ENCODE assay signal across 18 cellular contexts in the genomic region with DNA sequence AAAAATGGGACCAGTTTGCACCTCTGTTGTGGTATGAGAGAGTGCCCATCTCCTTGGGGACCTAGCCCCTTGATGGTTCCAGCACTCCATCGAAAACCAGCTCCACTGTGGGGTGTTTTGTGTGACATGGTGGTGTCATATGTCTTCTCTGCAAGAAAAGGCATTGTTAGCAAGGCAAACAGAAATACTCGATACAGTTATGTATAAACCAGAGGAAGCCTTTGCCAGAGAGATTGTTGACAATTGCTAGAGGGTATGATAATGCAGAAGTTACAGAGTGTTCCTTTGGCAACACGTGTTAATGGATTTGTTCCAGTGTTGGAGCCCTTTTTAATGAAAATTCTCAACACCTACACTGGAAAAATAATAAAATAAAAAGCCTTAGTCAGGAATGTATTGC.
DNase-seq lines count a peak whose midpoint lies in the region; ATAC-seq and TF ChIP-seq lines count a peak whose summit lies in the region.
"Had no signal": no experiment of that assay in that cellular context is flagged by ENCODE, and none has a peak within 500 bp of the region (broad histone marks: within the 10 kb centered on the region; RNA-seq: fewer than 3 reads in every experiment).

No MANE protein-coding gene starts in this region.

- H3K4me2 ChIP-seq in Karpas-422 (ENCODE audit: low read depth, low read length, poor library complexity, severe bottlenecking) = peak overlapping the region; percentile 75
- peak overlapping the region; percentile 74 for H3K4me2 ChIP-seq in OCI-LY7 (ENCODE audit: low read length)
- H3K4me2 ChIP-seq in H9 (ENCODE audit: insufficient read depth, insufficient read length, low read length) = no peak overlapping the region

- H2AFZ ChIP-seq in Karpas-422 (ENCODE audit: low read length) = 0 out of 2 replicates have a peak overlapping the region, but pooled peaks have one; percentile 28
- H2AFZ ChIP-seq in OCI-LY7 (ENCODE audit: low read length) = peak overlapping the region; percentile 56; the same call in 1 of the 2 replicates
- H2AFZ ChIP-seq in H9 (ENCODE audit: low read length) = no peak overlapping the region

- H3K36me3 ChIP-seq in Karpas-422 (ENCODE audit: insufficient read depth, low read length) = peaks cover 21% of the 10 kb centered on the region; the same call in 1 of the 2 replicates
- H3K36me3 ChIP-seq in OCI-LY7 (ENCODE audit: insufficient read depth, low read length) = peaks cover 34% of the 10 kb centered on the region
- H3K36me3 ChIP-seq in right atrium auricular region = no peaks in the 10 kb centered on the region
- H3K36me3 ChIP-seq in naive thymus-derived CD4-positive, alpha-beta T cell (ENCODE audit: control insufficient read depth in 2 of 3, insufficient read depth in 3 of 3, low read length in 3 of 3) = no peaks in the 10 kb centered on the region

- DNase-seq in Karpas-422 = peak; percentile 59
- peak; percentile 50 for DNase-seq in OCI-LY7 (ENCODE audit: low spot score)
- DNase-seq in right atrium auricular region (ENCODE audit: low spot score) = no peak
- peak; percentile 51 for DNase-seq in pons (ENCODE audit: low spot score)
- no peak for DNase-seq in H9
- no peak for DNase-seq in activated T-cell treated with anti-CD3 and anti-CD28 coated beads, Interleukin-2, amount 50 U/mL, for 72 hours
- no peak for DNase-seq in naive thymus-derived CD4-positive, alpha-beta T cell
- DNase-seq: activated CD8-positive, alpha-beta T cell treated with anti-CD3 and anti-CD28 coated beads for 36 hours; DMS53; immature natural killer cell; NCI-H1048; NCI-H524; stimulated activated CD4-positive, alpha-beta T cell treated with anti-CD3 and anti-CD28 coated beads, Interleukin-15, amount 100 ng/mL, for 24 hours had no signal

- no peak overlapping the region for H2BK120ac ChIP-seq in H9 (ENCODE audit: low read depth, low read length, poor library complexity, severe bottlenecking)

- no peaks in the 10 kb centered on the region; the same call in 1 of the 2 replicates for H3K27me3 Mint-ChIP-seq in H9 (ENCODE audit: low read depth)
- no peaks in the 10 kb centered on the region for H3K27me3 Mint-ChIP-seq in activated T-cell treated with anti-CD3 and anti-CD28 coated beads, Interleukin-2, amount 50 U/mL, for 72 hours (ENCODE audit: low read depth)
- peaks cover 0 to 8% (median 0%) of the 10 kb centered on the region in 5 donors for H3K27me3 Mint-ChIP-seq in naive thymus-derived CD4-positive, alpha-beta T cell
- H3K27me3 Mint-ChIP-seq: IgD-negative memory B cell, progenitor cell of endocrine pancreas had no signal

- TF ChIP-seq CTCF in OCI-LY7 (conservative IDR thresholded peaks at IDR 0.05; ENCODE audit: low read length) (no peak), right atrium auricular region (IDR thresholded peaks at IDR 0.05) (no peak), H9 (conservative IDR thresholded peaks at IDR 0.05) (no peak)

- H3K27ac Mint-ChIP-seq in H9 = no peak overlapping the region
- H3K27ac Mint-ChIP-seq in activated T-cell treated with anti-CD3 and anti-CD28 coated beads, Interleukin-2, amount 50 U/mL, for 72 hours = no peak overlapping the region
- H3K27ac Mint-ChIP-seq in naive thymus-derived CD4-positive, alpha-beta T cell = no peak overlapping the region
- H3K27ac Mint-ChIP-seq: activated CD8-positive, alpha-beta T cell treated with anti-CD3 and anti-CD28 coated beads for 36 hours; activated T-helper 2 cell treated with anti-CD3 and anti-CD28 coated beads, Interferon-gamma antibody, Interleukin-2, Interleukin-4, amounts not matched to agents 10 μg/mL and 5 μg/mL and 100 μg/mL, durations not matched to agents 14 hours and 24 hours and 36 hours; IgD-negative memory B cell; immature natural killer cell had no signal

- H3K18ac ChIP-seq in H9 (ENCODE audit: insufficient read length, low read depth, low read length) = no peak overlapping the region

- intact Hi-C loops in OCI-LY7 (cut with micrococcal nuclease; ENCODE audit: unreplicated experiment) = no loop called here
- intact Hi-C loops in naive thymus-derived CD4-positive, alpha-beta T cell (cut with micrococcal nuclease) = no loop called here

- no peak overlapping the region for H4K8ac ChIP-seq in H9 (replicated peaks; ENCODE audit: insufficient read length, low read depth, low read length)

- H3K4me3 ChIP-seq in Karpas-422 (ENCODE audit: low read length) (peak overlapping the region; percentile 50), OCI-LY7 (ENCODE audit: low read depth, low read length, poor library complexity, severe bottlenecking) (peak overlapping the region; percentile 70), right atrium auricular region (no peak overlapping the region)
- no peak overlapping the region for H3K4me3 ChIP-seq in naive thymus-derived CD4-positive, alpha-beta T cell (ENCODE audit: low read length)
- H3K4me3 ChIP-seq: coronary artery had no signal

- peaks cover 0 to 12% (median 11%) of the 10 kb centered on the region in 3 experiments; a peak in 6 of 7 replicates for H3K36me3 Mint-ChIP-seq in H9 (ENCODE audit: insufficient read depth in 1 of 3, low read depth in 3 of 3)
- peaks cover 0 to 2% of the 10 kb centered on the region in 2 donors for H3K36me3 Mint-ChIP-seq in activated T-cell treated with anti-CD3 and anti-CD28 coated beads, Interleukin-2, amount 50 U/mL, for 72 hours (ENCODE audit: insufficient read depth in 2 of 2)
- H3K36me3 Mint-ChIP-seq in naive thymus-derived CD4-positive, alpha-beta T cell = peaks cover 0 to 9% (median 3%) of the 10 kb centered on the region in 5 donors
- H3K36me3 Mint-ChIP-seq: IgD-negative memory B cell, immature natural killer cell had no signal

- H4K91ac ChIP-seq in H9 (ENCODE audit: insufficient read length, low read depth, low read length) = no peak overlapping the region

- H3K9me3 Mint-ChIP-seq in H9 = peaks cover 4 to 12% of the 10 kb centered on the region in 2 experiments; a peak in 4 of 5 replicates
- peaks cover 0 to 2% of the 10 kb centered on the region in 2 donors for H3K9me3 Mint-ChIP-seq in activated T-cell treated with anti-CD3 and anti-CD28 coated beads, Interleukin-2, amount 50 U/mL, for 72 hours
- peaks cover 0 to 12% (median 0%) of the 10 kb centered on the region in 11 donors for H3K9me3 Mint-ChIP-seq in naive thymus-derived CD4-positive, alpha-beta T cell
- H3K9me3 Mint-ChIP-seq: activated CD8-positive, alpha-beta T cell treated with anti-CD3 and anti-CD28 coated beads for 36 hours; activated T-helper 2 cell treated with anti-CD3 and anti-CD28 coated beads, Interferon-gamma antibody, Interleukin-2, Interleukin-4, amounts not matched to agents 10 μg/mL and 5 μg/mL and 100 μg/mL, durations not matched to agents 14 hours and 24 hours and 36 hours; IgD-negative memory B cell; immature natural killer cell had no signal

- POLR2A ChIA-PET in OCI-LY7 (lab: Charles Lee) = interaction anchor here (0.5 to 1.6 kb wide), 10 partner anchors 9 to 199 kb away, joined by 3 to 9 read pairs (median 4); no protein-coding TSS in a partner anchor
- POLR2A ChIA-PET in naive thymus-derived CD4-positive, alpha-beta T cell (lab: Charles Lee) = no interaction called here

- H3K4ac ChIP-seq in H9 (ENCODE audit: low read depth, low read length) = no peak overlapping the region

- no peak overlapping the region for H3K14ac ChIP-seq in H9 (ENCODE audit: insufficient read depth, low read length)

- WGBS in H9 (ENCODE audit: extremely low coverage, insufficient read length, low lambda C conversion rate) = no CpG with 5 or more reads among the region's 3 CpGs

- no peaks in the 10 kb centered on the region for H3K23me2 ChIP-seq in H9 (ENCODE audit: insufficient read length, low read depth, low read length, poor library complexity, severe bottlenecking)

- no peak overlapping the region for H3K56ac ChIP-seq in H9 (ENCODE audit: insufficient read length, low read depth, low read length)

- peaks cover 73% of the 10 kb centered on the region for H3K79me2 ChIP-seq in Karpas-422 (ENCODE audit: low read length)
- H3K79me2 ChIP-seq in OCI-LY7 (ENCODE audit: insufficient read depth, low read depth, low read length) = peaks cover 84% of the 10 kb centered on the region
- H3K79me2 ChIP-seq in H9 (ENCODE audit: insufficient read depth, low read length) = peaks cover 1% of the 10 kb centered on the region; the same call in 1 of the 2 replicates

- H3K4me1 ChIP-seq in Karpas-422 (ENCODE audit: low read length) = peaks cover 85% of the 10 kb centered on the region
- H3K4me1 ChIP-seq in OCI-LY7 (ENCODE audit: insufficient read depth, low read length, poor library complexity, severe bottlenecking) = peaks cover 89% of the 10 kb centered on the region
- peaks cover 0 to 60% of the 10 kb centered on the region in 2 donors for H3K4me1 ChIP-seq in right atrium auricular region
- no peaks in the 10 kb centered on the region; the same call in 1 of the 2 replicates for H3K4me1 ChIP-seq in H9 (ENCODE audit: insufficient read depth, low read length)
- peaks cover 0 to 3% of the 10 kb centered on the region in 2 donors for H3K4me1 ChIP-seq in naive thymus-derived CD4-positive, alpha-beta T cell (ENCODE audit: control insufficient read depth in 2 of 2, insufficient read depth in 2 of 2, low read length in 2 of 2)

- peak overlapping the region; percentile 63 for H3K9ac ChIP-seq in Karpas-422 (ENCODE audit: low read length)
- no peak overlapping the region for H3K9ac ChIP-seq in H9 (ENCODE audit: extremely low read depth, insufficient read length, low read length)

- peaks cover 15 to 16% of the 10 kb centered on the region in 2 experiments for H3K4me1 Mint-ChIP-seq in H9
- H3K4me1 Mint-ChIP-seq in activated T-cell treated with anti-CD3 and anti-CD28 coated beads, Interleukin-2, amount 50 U/mL, for 72 hours (ENCODE audit: low read depth) = peaks cover 20% of the 10 kb centered on the region
- H3K4me1 Mint-ChIP-seq in naive thymus-derived CD4-positive, alpha-beta T cell = peaks cover 0 to 17% (median 9%) of the 10 kb centered on the region in 7 donors
- H3K4me1 Mint-ChIP-seq: immature natural killer cell had no signal

- no peak overlapping the region for H2BK20ac ChIP-seq in H9 (ENCODE audit: low read depth, low read length, poor library complexity, severe bottlenecking)

- no peak overlapping the region for H3K4me3 Mint-ChIP-seq in H9
- no peak overlapping the region for H3K4me3 Mint-ChIP-seq in activated T-cell treated with anti-CD3 and anti-CD28 coated beads, Interleukin-2, amount 50 U/mL, for 72 hours
- no peak overlapping the region for H3K4me3 Mint-ChIP-seq in naive thymus-derived CD4-positive, alpha-beta T cell
- H3K4me3 Mint-ChIP-seq: activated CD8-positive, alpha-beta T cell treated with anti-CD3 and anti-CD28 coated beads for 36 hours; IgD-negative memory B cell; immature natural killer cell had no signal

- H3K23ac ChIP-seq in H9 (ENCODE audit: insufficient read length, low read depth, low read length) = no peak overlapping the region

- CTCF ChIA-PET in OCI-LY7 (lab: Charles Lee; ENCODE audit: unreplicated experiment) = interaction anchor here (0.6 kb wide), 1 partner anchor 176 kb away, joined by 3 read pairs; no protein-coding TSS in a partner anchor
- CTCF ChIA-PET in naive thymus-derived CD4-positive, alpha-beta T cell (lab: Charles Lee) = no interaction called here

- H3K27ac ChIP-seq in Karpas-422 (ENCODE audit: low read length) (peak overlapping the region; percentile 98), OCI-LY7 (ENCODE audit: low read depth, low read length, poor library complexity, severe bottlenecking) (peak overlapping the region; percentile 96), right atrium auricular region (peak overlapping the region; percentile 76 to 87), H9 (ENCODE audit: insufficient read length, low read depth, low read length) (no peak overlapping the region)
- H3K27ac ChIP-seq in naive thymus-derived CD4-positive, alpha-beta T cell (ENCODE audit: low read depth, low read length) = no peak overlapping the region
- H3K27ac ChIP-seq: epithelial cell of prostate had no signal

- H2AK5ac ChIP-seq in H9 (ENCODE audit: insufficient read length, low read length) = no peak overlapping the region

- H4K5ac ChIP-seq in H9 (ENCODE audit: insufficient read length, low read depth, low read length) = no peak overlapping the region

- H3K79me1 ChIP-seq in H9 (ENCODE audit: insufficient read depth, low read depth, low read length, poor library complexity, severe bottlenecking) = no peaks in the 10 kb centered on the region

- no peak overlapping the region for H2BK12ac ChIP-seq in H9 (ENCODE audit: insufficient read length, low read depth, low read length)

- H3K27me3 ChIP-seq in Karpas-422 (ENCODE audit: low read length) = no peaks in the 10 kb centered on the region
- no peaks in the 10 kb centered on the region for H3K27me3 ChIP-seq in right atrium auricular region
- no peaks in the 10 kb centered on the region for H3K27me3 ChIP-seq in H9 (ENCODE audit: insufficient read depth, low read length)
- no peaks in the 10 kb centered on the region for H3K27me3 ChIP-seq in naive thymus-derived CD4-positive, alpha-beta T cell (ENCODE audit: control insufficient read depth in 2 of 2, insufficient read depth in 2 of 2, low read length in 2 of 2)

- no peak overlapping the region for H2BK15ac ChIP-seq in H9 (ENCODE audit: low read depth, low read length)

- H3K9me2 ChIP-seq in Karpas-422 (replicated peaks; ENCODE audit: insufficient read depth, low read length) (no peaks in the 10 kb centered on the region), OCI-LY7 (ENCODE audit: insufficient read depth, low read length) (no peaks in the 10 kb centered on the region)

- H3K9me3 ChIP-seq in Karpas-422 (ENCODE audit: low read length) (no peaks in the 10 kb centered on the region), OCI-LY7 (ENCODE audit: low read length) (peaks cover 11% of the 10 kb centered on the region; the same call in 1 of the 2 replicates), right atrium auricular region (no peaks in the 10 kb centered on the region), H9 (ENCODE audit: control insufficient read depth, low read depth, low read length) (no peaks in the 10 kb centered on the region)
- no peaks in the 10 kb centered on the region for H3K9me3 ChIP-seq in naive thymus-derived CD4-positive, alpha-beta T cell (ENCODE audit: control insufficient read depth in 2 of 3, low read length in 3 of 3)

- ATAC-seq in activated T-cell treated with anti-CD3 and anti-CD28 coated beads, Interleukin-2, amount 50 U/mL, for 72 hours (replicated peaks in 1 of 2) = no peak
- no peak for ATAC-seq in naive thymus-derived CD4-positive, alpha-beta T cell
- ATAC-seq: activated CD8-positive, alpha-beta T cell treated with anti-CD3 and anti-CD28 coated beads for 36 hours had no signal

- BruUV-seq in OCI-LY7 (replicated peaks; lab: Mats Ljungman, UMichigan) = no TSS peak

- H2BK5ac ChIP-seq in H9 (ENCODE audit: insufficient read length, low read length) = no peak overlapping the region

- H4K20me1 ChIP-seq in Karpas-422 (ENCODE audit: insufficient read depth, low read depth, low read length) (no peaks in the 10 kb centered on the region), OCI-LY7 (ENCODE audit: insufficient read depth, low read length) (no peaks in the 10 kb centered on the region), H9 (ENCODE audit: control insufficient read depth, insufficient read depth, insufficient read length) (no peaks in the 10 kb centered on the region)

- H3T11ph ChIP-seq in H9 (ENCODE audit: low read length) = no peak overlapping the region

Comparison
In these comparisons a context has a peak if more than half of its experiments do, and no peak if none do; other contexts are left out.
1. DNase-seq: peak in Karpas-422 (single experiment), OCI-LY7 (single experiment) and pons (single experiment); none in right atrium auricular region (single experiment), H9 (single experiment), activated T-cell treated with anti-CD3 and anti-CD28 coated beads, Interleukin-2, amount 50 U/mL, for 72 hours (0 of 2) and naive thymus-derived CD4-positive, alpha-beta T cell (0 of 9).
2. H3K27ac ChIP-seq: peak in Karpas-422 (single experiment), OCI-LY7 (single experiment) and right atrium auricular region (2 of 2); none in H9 (single experiment) and naive thymus-derived CD4-positive, alpha-beta T cell (single experiment).
3. H3K4me3 ChIP-seq: peak in Karpas-422 (single experiment) and OCI-LY7 (single experiment); none in right atrium auricular region (0 of 2) and naive thymus-derived CD4-positive, alpha-beta T cell (single experiment).